27 cellular contexts compared by ENCODE assay signal in genomic region chr1:153848805-153849204, GRCh38.
DNase-seq lines count a peak whose midpoint lies in the region; ATAC-seq and TF ChIP-seq lines count a peak whose summit lies in the region.
"Had no signal": no experiment of that assay in that cellular context is flagged by ENCODE, and none has a peak within 500 bp of the region (broad histone marks: within the 10 kb centered on the region; RNA-seq: fewer than 3 reads in every experiment).

No MANE protein-coding gene starts in this region.

- H3K9ac ChIP-seq in Karpas-422 (ENCODE audit: low read length): peak overlapping the region; percentile 51

- H3K36me3 Mint-ChIP-seq in activated T-helper 17 cell treated with anti-CD3 and anti-CD28 coated beads, Interleukin-2, amount 50 U/mL, for 72 hours (ENCODE audit: low read depth): peaks cover 40% of the 10 kb centered on the region
- H3K36me3 Mint-ChIP-seq in CD14-positive monocyte: peaks cover 29 to 36% of the 10 kb centered on the region in 2 donors
- peaks cover 0 to 33% (median 16%) of the 10 kb centered on the region in 5 donors for H3K36me3 Mint-ChIP-seq in naive thymus-derived CD4-positive, alpha-beta T cell

- H3K27me3 Mint-ChIP-seq in activated T-helper 17 cell treated with anti-CD3 and anti-CD28 coated beads, Interleukin-2, amount 50 U/mL, for 72 hours: no peaks in the 10 kb centered on the region
- peaks cover 0 to 1% (median 0%) of the 10 kb centered on the region in 3 donors for H3K27me3 Mint-ChIP-seq in CD14-positive monocyte (ENCODE audit: low read depth in 3 of 3)
- H3K27me3 Mint-ChIP-seq in naive thymus-derived CD4-positive, alpha-beta T cell: no peaks in the 10 kb centered on the region
- H3K27me3 Mint-ChIP-seq: effector memory CD8-positive, alpha-beta T cell had no signal

- H3K4me2 ChIP-seq in Karpas-422 (ENCODE audit: low read depth, low read length, poor library complexity, severe bottlenecking): peak overlapping the region; percentile 58

- no peaks in the 10 kb centered on the region for H3K9me3 ChIP-seq in Karpas-422 (ENCODE audit: low read length)
- no peaks in the 10 kb centered on the region for H3K9me3 ChIP-seq in naive thymus-derived CD4-positive, alpha-beta T cell (ENCODE audit: control insufficient read depth in 2 of 3, low read length in 3 of 3)
- H3K9me3 ChIP-seq: MG63, right lobe of liver, SJCRH30 had no signal

- CTCF ChIA-PET in naive thymus-derived CD4-positive, alpha-beta T cell (lab: Charles Lee): interaction anchor here (0.7 kb wide), 1 partner anchor 136 kb away, joined by 3 read pairs; no protein-coding TSS in a partner anchor

- H3K4me1 Mint-ChIP-seq in activated T-helper 17 cell treated with anti-CD3 and anti-CD28 coated beads, Interleukin-2, amount 50 U/mL, for 72 hours: peaks cover 15% of the 10 kb centered on the region
- peaks cover 33% of the 10 kb centered on the region for H3K4me1 Mint-ChIP-seq in CD14-positive monocyte
- H3K4me1 Mint-ChIP-seq in naive thymus-derived CD4-positive, alpha-beta T cell: peaks cover 12 to 63% (median 56%) of the 10 kb centered on the region in 7 donors

- peak overlapping the region; percentile 33; the same call in 1 of the 2 replicates for H3K4me3 ChIP-seq in Karpas-422 (ENCODE audit: low read length)
- no peak overlapping the region for H3K4me3 ChIP-seq in naive thymus-derived CD4-positive, alpha-beta T cell (ENCODE audit: low read length)
- H3K4me3 ChIP-seq: K562, MG63, right lobe of liver, SJCRH30 had no signal

- H3K9me3 Mint-ChIP-seq in activated T-helper 17 cell treated with anti-CD3 and anti-CD28 coated beads, Interleukin-2, amount 50 U/mL, for 72 hours: no peaks in the 10 kb centered on the region
- peaks cover 0 to 2% (median 0%) of the 10 kb centered on the region in 7 donors for H3K9me3 Mint-ChIP-seq in CD14-positive monocyte
- H3K9me3 Mint-ChIP-seq in naive thymus-derived CD4-positive, alpha-beta T cell: no peaks in the 10 kb centered on the region
- H3K9me3 Mint-ChIP-seq: effector memory CD8-positive, alpha-beta T cell; HFFc6; immature natural killer cell had no signal

- peaks cover 8% of the 10 kb centered on the region; the same call in 1 of the 2 replicates for H3K36me3 ChIP-seq in Karpas-422 (ENCODE audit: insufficient read depth, low read length)
- H3K36me3 ChIP-seq in naive thymus-derived CD4-positive, alpha-beta T cell (ENCODE audit: control insufficient read depth in 2 of 3, insufficient read depth in 3 of 3, low read length in 3 of 3): peaks cover 0 to 13% (median 0%) of the 10 kb centered on the region in 3 experiments
- H3K36me3 ChIP-seq: SJCRH30 had no signal

- no peak for ATAC-seq in activated T-helper 17 cell treated with anti-CD3 and anti-CD28 coated beads, Interleukin-2, amount 50 U/mL, for 72 hours (replicated peaks)
- ATAC-seq in HG02642 (IDR thresholded peaks at IDR 0.05; ENCODE audit: poor library complexity, unreplicated experiment): no peak
- ATAC-seq in naive thymus-derived CD4-positive, alpha-beta T cell: no peak
- ATAC-seq: effector memory CD8-positive, alpha-beta T cell; left lobe of liver had no signal

- H3K4me3 Mint-ChIP-seq in activated T-helper 17 cell treated with anti-CD3 and anti-CD28 coated beads, Interleukin-2, amount 50 U/mL, for 72 hours: no peak overlapping the region
- no peak overlapping the region for H3K4me3 Mint-ChIP-seq in CD14-positive monocyte
- no peak overlapping the region for H3K4me3 Mint-ChIP-seq in naive thymus-derived CD4-positive, alpha-beta T cell
- H3K4me3 Mint-ChIP-seq: HFFc6 had no signal

- H3K79me2 ChIP-seq in Karpas-422 (ENCODE audit: low read length): peaks cover 90% of the 10 kb centered on the region

- no peaks in the 10 kb centered on the region for H4K20me1 ChIP-seq in Karpas-422 (ENCODE audit: insufficient read depth, low read depth, low read length)

- no peak for TF ChIP-seq CTCF in CD14-positive monocyte (IDR thresholded peaks at IDR 0.05)

- H3K27ac Mint-ChIP-seq in activated T-helper 17 cell treated with anti-CD3 and anti-CD28 coated beads, Interleukin-2, amount 50 U/mL, for 72 hours: peak overlapping the region; percentile 35
- peak overlapping the region in 1 of 7 donors; percentile 72 for H3K27ac Mint-ChIP-seq in CD14-positive monocyte
- peak overlapping the region in 2 of 9 donors; percentile 13 to 82 for H3K27ac Mint-ChIP-seq in naive thymus-derived CD4-positive, alpha-beta T cell
- H3K27ac Mint-ChIP-seq: HFFc6 had no signal

- H3K27ac ChIP-seq in Karpas-422 (ENCODE audit: low read length): peak overlapping the region; percentile 92
- H3K27ac ChIP-seq in naive thymus-derived CD4-positive, alpha-beta T cell (ENCODE audit: low read depth, low read length): no peak overlapping the region
- H3K27ac ChIP-seq: right lobe of liver, SJCRH30 had no signal

- no peak overlapping the region for H2AFZ ChIP-seq in Karpas-422 (ENCODE audit: low read length)

- no peaks in the 10 kb centered on the region for H3K9me2 ChIP-seq in Karpas-422 (replicated peaks; ENCODE audit: insufficient read depth, low read length)

- H3K27me3 ChIP-seq in Karpas-422 (ENCODE audit: low read length): no peaks in the 10 kb centered on the region
- H3K27me3 ChIP-seq in naive thymus-derived CD4-positive, alpha-beta T cell (ENCODE audit: control insufficient read depth in 2 of 2, insufficient read depth in 2 of 2, low read length in 2 of 2): no peaks in the 10 kb centered on the region
- H3K27me3 ChIP-seq: MG63, right lobe of liver, SJCRH30 had no signal

- peak; percentile 34 for DNase-seq in stimulated activated naive CD4-positive, alpha-beta T cell treated with Interleukin-2 at 50 U/mL for 16 hours (lab: John Stamatoyannopoulos, UW)
- no peak for DNase-seq in stimulated activated naive CD4-positive, alpha-beta T cell (lab: John Stamatoyannopoulos, UW)
- DNase-seq in Karpas-422: no peak
- no peak for DNase-seq in NCI-H510A (lab: John Stamatoyannopoulos, UW)
- DNase-seq in CD14-positive monocyte (ENCODE audit: low spot score): no peak
- DNase-seq in naive thymus-derived CD4-positive, alpha-beta T cell: no peak
- DNase-seq: activated CD4-positive, alpha-beta T cell treated with anti-CD3 and anti-CD28 coated beads, Interleukin-2, amount 50 U/mL, for 1 hour; central memory CD4-positive, alpha-beta T cell; DMS79 treated with DMSO at 0.1 percent for 48 hours; effector memory CD8-positive, alpha-beta T cell; erythroblast; GOT3; HFFc6; immature natural killer cell; mesenchymal stem cell; MG63; NCI-H1417; NCI-H2081; NCI-H226; SJCRH30; T1000; WERI-Rb-1 had no signal

- POLR2A ChIA-PET in naive thymus-derived CD4-positive, alpha-beta T cell (lab: Charles Lee): interaction anchor here (0.9 to 1.4 kb wide), 2 partner anchors 10 to 142 kb away, joined by 3 read pairs; no protein-coding TSS in a partner anchor

- intact Hi-C loops in CD14-positive monocyte (cut with micrococcal nuclease): loop anchor here (5.0 to 10.0 kb wide), 2 partner anchors 33 to 56 kb away; no protein-coding TSS in a partner anchor
- intact Hi-C loops in naive thymus-derived CD4-positive, alpha-beta T cell (cut with micrococcal nuclease): no loop called here

- peaks cover 36% of the 10 kb centered on the region for H3K4me1 ChIP-seq in Karpas-422 (ENCODE audit: low read length)
- H3K4me1 ChIP-seq in naive thymus-derived CD4-positive, alpha-beta T cell (ENCODE audit: control insufficient read depth in 2 of 2, insufficient read depth in 2 of 2, low read length in 2 of 2): peaks cover 0 to 7% of the 10 kb centered on the region in 2 donors
- H3K4me1 ChIP-seq: SJCRH30 had no signal

Comparison
In these comparisons a context has a peak if more than half of its experiments do, and no peak if none do; other contexts are left out.
1. intact Hi-C loops: an anchor here in CD14-positive monocyte (5.0 to 10.0 kb wide); none called in naive thymus-derived CD4-positive, alpha-beta T cell.